ENCODE assay signal across 1 cellular context in the genomic region with DNA sequence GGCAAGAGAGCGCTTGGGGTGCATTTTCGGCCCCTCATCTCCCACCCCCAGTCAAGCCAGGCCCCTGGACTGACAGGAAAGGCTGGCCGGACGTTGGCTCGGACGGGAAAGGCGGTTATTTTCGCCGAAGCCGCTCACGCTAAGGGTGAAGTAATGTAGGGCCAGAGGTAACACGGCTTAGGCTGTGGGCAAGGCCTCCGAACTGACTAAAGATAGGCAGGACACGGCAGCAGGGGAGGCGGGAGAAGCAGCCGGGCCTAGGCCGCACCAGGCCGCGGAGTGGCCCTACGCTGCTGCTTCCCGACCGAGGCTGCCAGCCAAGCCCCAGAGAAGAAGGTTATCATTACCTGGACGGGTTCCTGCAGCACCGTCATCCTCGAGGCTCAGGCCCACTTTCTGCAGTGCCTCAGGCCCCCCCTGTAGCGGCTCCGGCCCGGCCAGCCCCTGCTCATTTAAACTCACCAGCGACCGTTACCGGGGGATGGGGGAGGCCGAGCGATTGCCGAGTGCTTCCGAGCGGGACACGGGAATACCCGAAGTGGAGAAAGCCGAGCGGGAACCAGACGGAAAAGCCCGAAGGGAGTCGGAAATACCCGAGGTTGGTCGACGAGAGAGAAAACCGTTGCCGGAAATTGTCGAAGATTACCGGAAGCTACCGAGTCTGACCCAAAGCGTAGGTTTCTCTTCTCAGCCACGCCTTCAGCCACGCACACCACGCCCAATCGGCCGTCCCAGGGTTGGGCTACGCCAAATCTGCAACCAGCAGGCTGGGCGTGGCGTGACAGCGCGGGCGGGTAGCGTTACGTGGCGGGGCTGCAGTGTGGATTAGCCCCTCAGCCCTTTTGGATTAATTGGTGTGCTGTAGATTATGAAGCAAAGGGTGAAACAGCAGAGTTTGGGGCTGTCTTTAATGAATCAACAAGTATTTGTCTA.
TF ChIP-seq lines count a peak whose summit lies in the region.

A gene with protein sequence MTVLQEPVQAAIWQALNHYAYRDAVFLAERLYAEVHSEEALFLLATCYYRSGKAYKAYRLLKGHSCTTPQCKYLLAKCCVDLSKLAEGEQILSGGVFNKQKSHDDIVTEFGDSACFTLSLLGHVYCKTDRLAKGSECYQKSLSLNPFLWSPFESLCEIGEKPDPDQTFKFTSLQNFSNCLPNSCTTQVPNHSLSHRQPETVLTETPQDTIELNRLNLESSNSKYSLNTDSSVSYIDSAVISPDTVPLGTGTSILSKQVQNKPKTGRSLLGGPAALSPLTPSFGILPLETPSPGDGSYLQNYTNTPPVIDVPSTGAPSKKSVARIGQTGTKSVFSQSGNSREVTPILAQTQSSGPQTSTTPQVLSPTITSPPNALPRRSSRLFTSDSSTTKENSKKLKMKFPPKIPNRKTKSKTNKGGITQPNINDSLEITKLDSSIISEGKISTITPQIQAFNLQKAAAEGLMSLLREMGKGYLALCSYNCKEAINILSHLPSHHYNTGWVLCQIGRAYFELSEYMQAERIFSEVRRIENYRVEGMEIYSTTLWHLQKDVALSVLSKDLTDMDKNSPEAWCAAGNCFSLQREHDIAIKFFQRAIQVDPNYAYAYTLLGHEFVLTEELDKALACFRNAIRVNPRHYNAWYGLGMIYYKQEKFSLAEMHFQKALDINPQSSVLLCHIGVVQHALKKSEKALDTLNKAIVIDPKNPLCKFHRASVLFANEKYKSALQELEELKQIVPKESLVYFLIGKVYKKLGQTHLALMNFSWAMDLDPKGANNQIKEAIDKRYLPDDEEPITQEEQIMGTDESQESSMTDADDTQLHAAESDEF (minus strand): TSS at position 497 of the 933 bp plus-strand sequence. CDS start 123 bp downstream, at position 374.

TF ChIP-seq in SK-N-SH treated with all-trans-retinoic acid at 6 μM for 48 hours, 23 proteins besides CTCF, POLR2A, EP300 and RAD21 (continued from another document):
- peak; percentile 52; the same call in 1 of the 2 replicates for TF ChIP-seq ZFP3 (CRISPR knock-in tag; IDR thresholded peaks at IDR 0.05)
- no peak for TF ChIP-seq TCF4 (CRISPR knock-in tag; IDR thresholded peaks at IDR 0.05; ENCODE audit: borderline replicate concordance)
- no peak for TF ChIP-seq ESRRG (CRISPR knock-in tag; IDR thresholded peaks at IDR 0.05)
- TF ChIP-seq ZNF70 (CRISPR knock-in tag; IDR thresholded peaks at IDR 0.05) = peak; percentile 49; the same call in 1 of the 2 replicates
